Comparison of ENCODE assay signal across 19 cellular contexts in the genomic region with DNA sequence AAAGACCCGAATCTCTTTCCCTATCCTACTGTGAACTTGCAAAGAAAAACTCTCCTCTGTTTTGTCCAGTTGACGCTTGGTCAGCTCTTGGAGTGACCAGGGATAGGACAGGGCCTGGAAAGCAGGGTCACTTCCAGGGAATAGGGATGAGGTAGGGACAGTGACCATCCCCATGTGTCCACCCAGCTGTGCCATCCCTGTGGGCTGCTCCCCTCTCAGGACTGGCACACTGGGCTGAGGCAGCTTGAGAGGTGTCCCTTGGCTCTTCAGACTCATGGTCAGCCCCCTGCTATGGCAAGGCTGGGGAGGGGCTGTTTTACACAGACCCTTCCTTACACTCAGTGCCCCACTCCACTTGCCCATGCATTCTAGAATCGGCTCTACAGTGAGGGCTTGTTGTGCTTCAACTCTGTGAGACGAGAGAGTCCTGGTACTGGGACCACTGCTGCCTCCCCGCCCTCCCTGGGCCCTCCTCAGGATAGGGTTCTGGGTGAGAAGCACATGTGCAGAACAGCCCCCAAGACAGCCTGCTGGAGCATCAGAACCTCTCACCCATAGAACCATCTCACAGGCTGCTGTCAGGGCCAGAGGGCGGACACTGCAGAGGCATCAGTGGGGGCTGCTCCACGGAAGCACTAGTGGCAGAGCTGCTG.
"Had no signal": no experiment of that assay in that cellular context is flagged by ENCODE, and none has a peak within 500 bp of the region (broad histone marks: within the 10 kb centered on the region; RNA-seq: fewer than 3 reads in every experiment).

No MANE protein-coding gene starts in this region.

- H3K36me3 ChIP-seq: esophagus squamous epithelium, gastroesophageal sphincter, left lung, pancreas, stomach, thoracic aorta, transverse colon had no signal

- H3K27ac Mint-ChIP-seq: progenitor cell of endocrine pancreas had no signal

- H3K4me3 ChIP-seq: esophagus squamous epithelium, gastroesophageal sphincter, left lung, lung, pancreas, stomach, thoracic aorta, transverse colon had no signal

- H3K27me3 ChIP-seq: esophagus squamous epithelium, left lung, pancreas, stomach, transverse colon had no signal

- ATAC-seq: gastroesophageal sphincter, left lung, pancreas had no signal

- H3K9me3 ChIP-seq: esophagus squamous epithelium, gastroesophageal sphincter, left lung, pancreas, stomach, thoracic aorta, transverse colon had no signal

- H3K4me1 ChIP-seq: esophagus squamous epithelium, left lung, pancreas had no signal

- H3K27ac ChIP-seq: esophagus squamous epithelium, gastroesophageal sphincter, left lung, pancreas, stomach, thoracic aorta, transverse colon had no signal

- DNase-seq: cerebellar nuclear complex; dermis blood vessel endothelial cell; esophagus squamous epithelium; foreskin fibroblast; glutamatergic neuron; left lung; mesenchymal stem cell; midbrain; naive B cell; pancreas; small intestine; stimulated activated CD4-positive, alpha-beta T cell treated with anti-CD3 and anti-CD28 coated beads, Interleukin-12 subunit alpha, Interleukin-12 subunit beta, amount 100 ng/mL, for 4 hours; stomach; substantia nigra; transverse colon had no signal

- H3K4me3 Mint-ChIP-seq: naive B cell had no signal

- H3K36me3 Mint-ChIP-seq: naive B cell had no signal

- H3K4me1 Mint-ChIP-seq: naive B cell had no signal
